In genomic region chr19:21321996-21322395, GRCh38 we compare ENCODE assay signal across 13 cellular contexts. TPM values are rescaled to one million over a fixed set of nuclear protein-coding genes. Genes with fewer than 3 reads are reported as not detected.
DNase-seq lines count a peak whose midpoint lies in the region; ATAC-seq and TF ChIP-seq lines count a peak whose summit lies in the region.
"Had no signal": no experiment of that assay in that cellular context is flagged by ENCODE, and none has a peak within 500 bp of the region (broad histone marks: within the 10 kb centered on the region; RNA-seq: fewer than 3 reads in every experiment).

No MANE protein-coding gene starts in this region.

- peaks cover 52% of the 10 kb centered on the region for H3K79me2 ChIP-seq in mesendoderm (ENCODE audit: control insufficient read depth, insufficient read depth, low read length)

- H3K36me3 Mint-ChIP-seq in natural killer cell = peaks cover 14% of the 10 kb centered on the region
- peaks cover 20% of the 10 kb centered on the region for H3K36me3 Mint-ChIP-seq in natural killer cell treated with Interleukin-12 subunit alpha and Interleukin-12 subunit beta and Interleukin-15 and Interleukin-18, amount 100 ng/mL, for 72 hours

- H3K27ac ChIP-seq in cingulate gyrus (ENCODE audit: low read depth, low read length) (peak overlapping the region; percentile 93), mesendoderm (ENCODE audit: low read depth, low read length) (no peak overlapping the region)

- H3K9me3 Mint-ChIP-seq in natural killer cell = no peaks in the 10 kb centered on the region
- H3K9me3 Mint-ChIP-seq in natural killer cell treated with Interleukin-12 subunit alpha and Interleukin-12 subunit beta and Interleukin-15 and Interleukin-18, amount 100 ng/mL, for 72 hours = peaks cover 4% of the 10 kb centered on the region

- peaks cover 3% of the 10 kb centered on the region for H3K4me1 ChIP-seq in mesendoderm (ENCODE audit: control insufficient read depth, low read depth, low read length)

- H3K4ac ChIP-seq in mesendoderm (ENCODE audit: low read depth, low read length) = no peak overlapping the region

- peaks cover 66 to 78% of the 10 kb centered on the region in 2 donors for H3K4me1 Mint-ChIP-seq in natural killer cell
- H3K4me1 Mint-ChIP-seq in natural killer cell treated with Interleukin-12 subunit alpha and Interleukin-12 subunit beta and Interleukin-15 and Interleukin-18, amount 100 ng/mL, for 72 hours (ENCODE audit: low read depth in 2 of 2) = peaks cover 53 to 55% of the 10 kb centered on the region in 2 donors

- H2BK5ac ChIP-seq in mesendoderm (ENCODE audit: low read length) = no peak overlapping the region

- DNase-seq in natural killer cell (no peak), mesendoderm (peak; percentile 8), SW 1271 (lab: John Stamatoyannopoulos, UW) (no peak), NCI-H146 treated with DMSO at 0.1 percent for 48 hours (lab: John Stamatoyannopoulos, UW; ENCODE audit: unreplicated experiment) (no peak)
- no peak for DNase-seq in natural killer cell treated with Interleukin-12 subunit alpha and Interleukin-12 subunit beta and Interleukin-15 and Interleukin-18, amount 100 ng/mL, for 72 hours (ENCODE audit: low spot score)
- DNase-seq: activated CD4-positive, alpha-beta T cell treated with anti-CD3 and anti-CD28 coated beads for 4 hours; DMS79; effector CD4-positive, alpha-beta T cell; NCI-H2081 had no signal

- no peak for TF ChIP-seq CTCF in natural killer cell (IDR thresholded peaks at IDR 0.05)

- no peak overlapping the region for H2AK5ac ChIP-seq in mesendoderm (ENCODE audit: low read length)

- H2BK15ac ChIP-seq in mesendoderm (replicated peaks; ENCODE audit: low read depth) = no peak overlapping the region

- no peak overlapping the region for H3K18ac ChIP-seq in mesendoderm (ENCODE audit: low read length)

- no peak overlapping the region for H4K8ac ChIP-seq in mesendoderm (ENCODE audit: low read depth, low read length)

- no peak overlapping the region for H3K9ac ChIP-seq in mesendoderm (ENCODE audit: low read length)

- H3K4me2 ChIP-seq in mesendoderm (ENCODE audit: low read length) = no peak overlapping the region

- peaks cover 2% of the 10 kb centered on the region for H3K36me3 ChIP-seq in mesendoderm (ENCODE audit: control insufficient read depth, insufficient read depth, low read length)

- no CpG with 5 or more reads among the region's 4 CpGs for WGBS in mesendoderm (ENCODE audit: extremely low coverage, insufficient coverage, low lambda C conversion rate)

- no peak overlapping the region for H3K4me3 Mint-ChIP-seq in natural killer cell
- no peak overlapping the region for H3K4me3 Mint-ChIP-seq in natural killer cell treated with Interleukin-12 subunit alpha and Interleukin-12 subunit beta and Interleukin-15 and Interleukin-18, amount 100 ng/mL, for 72 hours

- H2BK120ac ChIP-seq in mesendoderm (ENCODE audit: low read depth, low read length) = no peak overlapping the region

- no peak overlapping the region for H3K4me3 ChIP-seq in mesendoderm (ENCODE audit: low read length)
- H3K4me3 ChIP-seq: skin epidermis had no signal

- no peaks in the 10 kb centered on the region for H3K27me3 Mint-ChIP-seq in natural killer cell (ENCODE audit: low read depth in 2 of 2)
- H3K27me3 Mint-ChIP-seq in natural killer cell treated with Interleukin-12 subunit alpha and Interleukin-12 subunit beta and Interleukin-15 and Interleukin-18, amount 100 ng/mL, for 72 hours = no peaks in the 10 kb centered on the region

- no peak overlapping the region for H3K23ac ChIP-seq in mesendoderm (ENCODE audit: low read length)

- no peak overlapping the region for H4K5ac ChIP-seq in mesendoderm (ENCODE audit: low read length)

- no peaks in the 10 kb centered on the region for H3K27me3 ChIP-seq in mesendoderm (ENCODE audit: insufficient read depth, low read length, poor library complexity)

- H3K79me1 ChIP-seq in mesendoderm (ENCODE audit: low read length) = peaks cover 6% of the 10 kb centered on the region

- H3K27ac Mint-ChIP-seq in natural killer cell = peak overlapping the region; percentile 65 to 75
- no peak overlapping the region for H3K27ac Mint-ChIP-seq in natural killer cell treated with Interleukin-12 subunit alpha and Interleukin-12 subunit beta and Interleukin-15 and Interleukin-18, amount 100 ng/mL, for 72 hours

- no peak overlapping the region for H3K56ac ChIP-seq in mesendoderm (ENCODE audit: low read length)

- ATAC-seq in natural killer cell (no peak), GM18519 (IDR thresholded peaks at IDR 0.05; ENCODE audit: low FRiP score, unreplicated experiment) (no peak), GM19351 (IDR thresholded peaks at IDR 0.05; ENCODE audit: unreplicated experiment) (no peak)
- no peak for ATAC-seq in natural killer cell treated with Interleukin-12 subunit alpha and Interleukin-12 subunit beta and Interleukin-15 and Interleukin-18, amount 100 ng/mL, for 72 hours

- intact Hi-C loops in natural killer cell (cut with micrococcal nuclease) = loop anchor here (10.0 kb wide), 1 partner anchor 183 kb away; the partner anchor contains the start of gene ZNF429

RNA-seq across cellular contexts. Expression of gene ZNF708, which starts 7.2 kb away (rescaled TPM):
- total RNA-seq in natural killer cell = 10 to 100 TPM; 21.2 to 24.4 (median 24.4) TPM
- 10 to 100 TPM; 15.7 to 19.6 TPM for total RNA-seq in natural killer cell treated with Interleukin-12 subunit alpha and Interleukin-12 subunit beta and Interleukin-15 and Interleukin-18, amount 100 ng/mL, for 72 hours
- polyA plus RNA-seq in mesendoderm (2013, experiment 1 of 2) = 20.9 TPM
- polyA plus RNA-seq in mesendoderm (2013, experiment 2 of 2) = 20.8 TPM

RNA-seq across cellular contexts. Expression of gene ZNF738, which starts 36.8 kb away (rescaled TPM):
- total RNA-seq in natural killer cell = 10 to 100 TPM; 11.4 to 22.9 (median 14.7) TPM
- total RNA-seq in natural killer cell treated with Interleukin-12 subunit alpha and Interleukin-12 subunit beta and Interleukin-15 and Interleukin-18, amount 100 ng/mL, for 72 hours = 10 to 100 TPM in 1 of 2 donors, 1 to 10 TPM in 1; 9.7 to 17.2 TPM
- polyA plus RNA-seq in mesendoderm (2013, experiment 1 of 2) = 59.9 TPM
- 61.6 TPM for polyA plus RNA-seq in mesendoderm (2013, experiment 2 of 2)

Comparison
In these comparisons a context has a peak if more than half of its experiments do, and no peak if none do; other contexts are left out.
1. H3K27ac Mint-ChIP-seq: peak in natural killer cell (2 of 2); none in natural killer cell treated with Interleukin-12 subunit alpha and Interleukin-12 subunit beta and Interleukin-15 and Interleukin-18, amount 100 ng/mL, for 72 hours (0 of 2).